Comparison of ENCODE assay signal across 12 cellular contexts in the genomic region with DNA sequence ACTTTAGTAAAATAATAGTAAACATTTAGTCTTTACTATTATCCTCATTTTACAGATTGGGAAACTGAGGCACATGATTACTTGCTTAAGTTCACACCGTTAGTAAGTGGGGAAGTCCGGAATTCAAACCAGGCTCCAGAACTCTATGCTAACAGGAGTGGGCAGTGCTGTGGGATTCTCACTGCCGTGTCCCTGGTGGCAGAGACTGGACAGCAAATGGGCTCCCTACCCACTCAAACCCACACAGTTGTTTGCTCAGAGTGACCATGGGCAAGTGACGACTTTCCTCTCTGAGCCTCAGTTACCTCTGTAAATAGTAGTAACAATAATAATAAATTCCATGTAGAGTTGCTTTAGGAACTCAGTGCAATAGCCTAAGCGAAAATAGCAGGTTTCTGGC. TPM values are rescaled to one million over a fixed set of nuclear protein-coding genes. Genes with fewer than 3 reads are reported as not detected.
DNase-seq lines count a peak whose midpoint lies in the region; ATAC-seq and TF ChIP-seq lines count a peak whose summit lies in the region.
"Had no signal": no experiment of that assay in that cellular context is flagged by ENCODE, and none has a peak within 500 bp of the region (broad histone marks: within the 10 kb centered on the region; RNA-seq: fewer than 3 reads in every experiment).

No MANE protein-coding gene starts in this region.

- TF ChIP-seq CTCF in natural killer cell (IDR thresholded peaks at IDR 0.05) (no peak), epithelial cell of proximal tubule (conservative IDR thresholded peaks at IDR 0.05; ENCODE audit: low read depth, low read length) (no peak), nephron (IDR thresholded peaks at IDR 0.05; ENCODE audit: unreplicated experiment in 3 of 3) (no peak)

- H3K4me3 Mint-ChIP-seq in natural killer cell treated with Interleukin-12 subunit alpha and Interleukin-12 subunit beta and Interleukin-15 and Interleukin-18, amount 100 ng/mL, for 72 hours, result peak overlapping the region; percentile 68
- no peak overlapping the region for H3K4me3 Mint-ChIP-seq in natural killer cell
- H3K4me3 Mint-ChIP-seq in nephron, result peak overlapping the region in 1 of 3 experiments; percentile 56
- H3K4me3 Mint-ChIP-seq: activated CD8-positive, alpha-beta T cell treated with anti-CD3 and anti-CD28 coated beads for 36 hours; stimulated activated memory B cell treated with anti-CD40 and anti-IgM and Interleukin-4, amounts not matched to agents 10 μg/mL and 1 μg/mL and 100 μg/mL, for 72 hours had no signal

- H3K4me3 ChIP-seq in epithelial cell of proximal tubule (ENCODE audit: low read depth, low read length), result peak overlapping the region; percentile 34
- H3K4me3 ChIP-seq: uterus had no signal

- intact Hi-C loops in natural killer cell (cut with micrococcal nuclease), result no loop called here

- H3K9me3 Mint-ChIP-seq in natural killer cell treated with Interleukin-12 subunit alpha and Interleukin-12 subunit beta and Interleukin-15 and Interleukin-18, amount 100 ng/mL, for 72 hours, result no peaks in the 10 kb centered on the region
- H3K9me3 Mint-ChIP-seq in natural killer cell, result no peaks in the 10 kb centered on the region
- no peaks in the 10 kb centered on the region for H3K9me3 Mint-ChIP-seq in nephron
- H3K9me3 Mint-ChIP-seq: activated CD8-positive, alpha-beta T cell treated with anti-CD3 and anti-CD28 coated beads for 36 hours had no signal

- H3K36me3 Mint-ChIP-seq in natural killer cell treated with Interleukin-12 subunit alpha and Interleukin-12 subunit beta and Interleukin-15 and Interleukin-18, amount 100 ng/mL, for 72 hours, result peaks cover 8% of the 10 kb centered on the region
- H3K36me3 Mint-ChIP-seq in natural killer cell, result peaks cover 8% of the 10 kb centered on the region
- H3K36me3 Mint-ChIP-seq in nephron (ENCODE audit: low read depth), result no peaks in the 10 kb centered on the region

- DNase-seq in natural killer cell treated with Interleukin-12 subunit alpha and Interleukin-12 subunit beta and Interleukin-15 and Interleukin-18, amount 100 ng/mL, for 72 hours (ENCODE audit: low spot score), result no peak
- DNase-seq in natural killer cell, result no peak
- DNase-seq in epithelial cell of proximal tubule (ENCODE audit: low read depth), result no peak
- no peak for DNase-seq in occipital lobe (lab: John Stamatoyannopoulos, UW)
- no peak for DNase-seq in GM19238 (ENCODE audit: insufficient read length, low spot score)
- DNase-seq in SK-N-DZ (ENCODE audit: low spot score), result no peak

- H3K27ac Mint-ChIP-seq in natural killer cell treated with Interleukin-12 subunit alpha and Interleukin-12 subunit beta and Interleukin-15 and Interleukin-18, amount 100 ng/mL, for 72 hours, result peak overlapping the region in 1 of 2 donors; percentile 53
- H3K27ac Mint-ChIP-seq in natural killer cell, result no peak overlapping the region
- H3K27ac Mint-ChIP-seq in nephron, result peak overlapping the region; percentile 50 to 80 (median 59)
- H3K27ac Mint-ChIP-seq: activated CD8-positive, alpha-beta T cell treated with anti-CD3 and anti-CD28 coated beads for 36 hours; stimulated activated memory B cell treated with anti-CD40 and anti-IgM and Interleukin-4, amounts not matched to agents 10 μg/mL and 1 μg/mL and 100 μg/mL, for 72 hours had no signal

- peaks cover 0 to 5% of the 10 kb centered on the region in 2 donors for H3K27me3 Mint-ChIP-seq in natural killer cell treated with Interleukin-12 subunit alpha and Interleukin-12 subunit beta and Interleukin-15 and Interleukin-18, amount 100 ng/mL, for 72 hours
- H3K27me3 Mint-ChIP-seq in natural killer cell (ENCODE audit: low read depth in 2 of 2) (peaks cover 0 to 4% of the 10 kb centered on the region in 2 donors), nephron (ENCODE audit: low read depth) (no peaks in the 10 kb centered on the region)
- H3K27me3 Mint-ChIP-seq: activated CD8-positive, alpha-beta T cell treated with anti-CD3 and anti-CD28 coated beads for 36 hours had no signal

- no peak for ATAC-seq in natural killer cell treated with Interleukin-12 subunit alpha and Interleukin-12 subunit beta and Interleukin-15 and Interleukin-18, amount 100 ng/mL, for 72 hours
- ATAC-seq in natural killer cell (no peak), GM21390 (IDR thresholded peaks at IDR 0.05; ENCODE audit: unreplicated experiment) (no peak)
- ATAC-seq: stimulated activated memory B cell treated with anti-CD40 and anti-IgM and Interleukin-4, amounts not matched to agents 10 μg/mL and 1 μg/mL and 100 μg/mL, for 72 hours had no signal

- peaks cover 19 to 26% of the 10 kb centered on the region in 2 donors for H3K4me1 Mint-ChIP-seq in natural killer cell treated with Interleukin-12 subunit alpha and Interleukin-12 subunit beta and Interleukin-15 and Interleukin-18, amount 100 ng/mL, for 72 hours (ENCODE audit: low read depth in 2 of 2)
- H3K4me1 Mint-ChIP-seq in natural killer cell, result peaks cover 6% of the 10 kb centered on the region in 2 donors
- H3K4me1 Mint-ChIP-seq in nephron, result peaks cover 47% of the 10 kb centered on the region

RNA-seq across cellular contexts. Expression of a gene that starts 24.0 kb away (rescaled TPM):
- total RNA-seq in natural killer cell treated with Interleukin-12 subunit alpha and Interleukin-12 subunit beta and Interleukin-15 and Interleukin-18, amount 100 ng/mL, for 72 hours, result 10 to 100 TPM; 21.8 to 33.8 TPM
- total RNA-seq in natural killer cell (10 to 100 TPM; 23.5 to 26.4 (median 23.6) TPM), epithelial cell of proximal tubule (25.4 and 37.5 TPM in 2 replicates), occipital lobe (19.5 TPM)
- 32.9 and 33.5 TPM in 2 replicates for polyA plus RNA-seq in SK-N-DZ (2014; cell fraction: cytosol; rRNA removed)
- polyA plus RNA-seq in SK-N-DZ (2014; cell fraction: nucleus; rRNA removed), result 17.1 and 29.3 TPM in 2 replicates

RNA-seq across cellular contexts. Expression of a gene that starts 24.1 kb away (rescaled TPM):
- 10 to 100 TPM; 10.7 to 13.9 TPM for total RNA-seq in natural killer cell treated with Interleukin-12 subunit alpha and Interleukin-12 subunit beta and Interleukin-15 and Interleukin-18, amount 100 ng/mL, for 72 hours
- 10 to 100 TPM; 15.9 to 17.4 (median 16.9) TPM for total RNA-seq in natural killer cell
- total RNA-seq in epithelial cell of proximal tubule, result 6.0 and 7.3 TPM in 2 replicates
- total RNA-seq in occipital lobe, result 16.5 TPM
- 6.7 and 7.7 TPM in 2 replicates for polyA plus RNA-seq in SK-N-DZ (2014; cell fraction: cytosol; rRNA removed)
- polyA plus RNA-seq in SK-N-DZ (2014; cell fraction: nucleus; rRNA removed), result 13.2 and 15.6 TPM in 2 replicates
- total RNA-seq: ascending aorta had no signal

Comparison
In these comparisons a context has a peak if more than half of its experiments do, and no peak if none do; other contexts are left out.
1. H3K27ac Mint-ChIP-seq: peak in nephron (3 of 3); none in natural killer cell (0 of 2).